Comparison of ENCODE assay signal across 8 cellular contexts in genomic region chr16:31117384-31118222, GRCh38. TPM values are rescaled to one million over a fixed set of nuclear protein-coding genes. Genes with fewer than 3 reads are reported as not detected.
A peak's percentile ranks its signal among the peaks of the same experiment; 100 is the strongest.
DNase-seq lines count a peak whose midpoint lies in the region; ATAC-seq, FAIRE-seq and TF ChIP-seq lines count a peak whose summit lies in the region.

Gene KAT8 (plus strand): TSS chr16:31117664. CDS start chr16:31117682, 18 bp downstream.

- H3K36me3 ChIP-seq in psoas muscle (ENCODE audit: insufficient read depth in 1 of 2, low read depth in 1 of 2) = peaks cover 0 to 37% of the 10 kb centered on the region in 2 donors

- peak; percentile 93 for DNase-seq in NCI-H1694 treated with DMSO at 0.1 percent for 48 hours (lab: John Stamatoyannopoulos, UW)
- peak; percentile 92 to 96 (median 96) for DNase-seq in T-helper 17 cell
- peak; percentile 70 to 98 (median 96) for DNase-seq in amygdala (lab: John Stamatoyannopoulos, UW)
- peak; percentile 99 for DNase-seq in left ventricle myocardium superior
- DNase-seq in psoas muscle = peak; percentile 98 to 99
- peak; percentile 94 for DNase-seq in urothelium cell line (ENCODE audit: low spot score)

- peak within 1 kb of the TSS; percentile 95 for H3K27ac Mint-ChIP-seq in T-helper 17 cell

- no peak for TF ChIP-seq CTCF in psoas muscle (IDR thresholded peaks at IDR 0.05)

- H3K27me3 Mint-ChIP-seq in T-helper 17 cell = no peaks in the 10 kb centered on the region

- H3K27ac ChIP-seq in psoas muscle = peak within 1 kb of the TSS; percentile 99

- H3K9me3 ChIP-seq in T-helper 17 cell (ENCODE audit: control insufficient read depth, low read length, poor library complexity, severe bottlenecking) (no peaks in the 10 kb centered on the region), psoas muscle (no peaks in the 10 kb centered on the region)

- FAIRE-seq in urothelium cell line (lab: Jason Lieb, UNC) = no peak

- peaks cover 21% of the 10 kb centered on the region for H3K4me1 ChIP-seq in psoas muscle

- intact Hi-C loops in left ventricle myocardium superior (cut with micrococcal nuclease) = no loop called here
- intact Hi-C loops in psoas muscle (cut with DNase I) = no loop called here

- H3K36me3 Mint-ChIP-seq in T-helper 17 cell (ENCODE audit: low read depth) = peaks cover 6% of the 10 kb centered on the region

- ATAC-seq in HG02885 (IDR thresholded peaks at IDR 0.05; ENCODE audit: poor library complexity, unreplicated experiment) (peak; percentile 89), T-helper 17 cell (peak; percentile 92), left ventricle myocardium superior (peak; percentile 96), psoas muscle (peak; percentile 91 to 97 (median 92))

- peak within 1 kb of the TSS; percentile 76 for H3K4me3 ChIP-seq in psoas muscle

- peak; percentile 88 for TF ChIP-seq POLR2A in GM15510 (IDR thresholded peaks at IDR 0.05; ENCODE audit: borderline replicate concordance, extremely low read depth, insufficient read length)

- H3K27me3 ChIP-seq in psoas muscle (ENCODE audit: insufficient read depth in 3 of 3, low read length in 2 of 3) = no peaks in the 10 kb centered on the region

- H3K4me3 Mint-ChIP-seq in T-helper 17 cell = peak within 1 kb of the TSS; percentile 93

- 0 to 1% (median 0%) methylated on average over 30 to 68 of the region's 68 CpGs for WGBS in psoas muscle, 3 donors

- H3K4me1 Mint-ChIP-seq in T-helper 17 cell = peaks cover 14% of the 10 kb centered on the region

RNA-seq across cellular contexts. Expression of gene KAT8, which starts in this region (rescaled TPM):
- 10 to 100 TPM; 86.7 to 97.6 TPM for total RNA-seq in T-helper 17 cell
- 77.4 TPM for total RNA-seq in left ventricle myocardium superior
- 10 to 100 TPM; 39.9 to 75.4 (median 61.2) TPM for total RNA-seq in psoas muscle
- polyA plus RNA-seq in psoas muscle = 10 to 100 TPM; 36.1 to 56.7 (median 51.2) TPM

Comparison
In these comparisons a context has a peak if more than half of its experiments do, and no peak if none do; other contexts are left out.
1. Peak in every context shown above with its lines: DNase-seq, ATAC-seq, H3K4me3 ChIP-seq and H3K27ac ChIP-seq.